ENCODE assay signal across 12 cellular contexts in genomic region chrX:130118941-130119640, GRCh38. TPM values are rescaled to one million over a fixed set of nuclear protein-coding genes. Genes with fewer than 3 reads are reported as not detected.
DNase-seq lines count a peak whose midpoint lies in the region; ATAC-seq and TF ChIP-seq lines count a peak whose summit lies in the region.
"Had no signal": no experiment of that assay in that cellular context is flagged by ENCODE, and none has a peak within 500 bp of the region (broad histone marks: within the 10 kb centered on the region; RNA-seq: fewer than 3 reads in every experiment).

No MANE protein-coding gene starts in this region.

- no peak for TF ChIP-seq POLR2A in vagina (IDR thresholded peaks at IDR 0.05)

- H3K27me3 ChIP-seq in vagina: no peaks in the 10 kb centered on the region

- no peak for ATAC-seq in natural killer cell treated with Interleukin-12 subunit alpha and Interleukin-12 subunit beta and Interleukin-15 and Interleukin-18, amount 100 ng/mL, for 72 hours
- ATAC-seq in natural killer cell (no peak), sciatic nerve (no peak), HG03280 (IDR thresholded peaks at IDR 0.05; ENCODE audit: unreplicated experiment) (no peak)

- H3K27me3 Mint-ChIP-seq in natural killer cell treated with Interleukin-12 subunit alpha and Interleukin-12 subunit beta and Interleukin-15 and Interleukin-18, amount 100 ng/mL, for 72 hours: peaks cover 0 to 9% of the 10 kb centered on the region in 2 donors
- peaks cover 0 to 8% of the 10 kb centered on the region in 2 donors for H3K27me3 Mint-ChIP-seq in natural killer cell (ENCODE audit: low read depth in 2 of 2)
- no peaks in the 10 kb centered on the region for H3K27me3 Mint-ChIP-seq in activated CD4-positive, alpha-beta memory T cell treated with anti-CD3 and anti-CD28 coated beads, Interleukin-2, amount 10 ng/mL, durations not matched to agents 7 days and 5 days

- H3K4me1 ChIP-seq in vagina: peaks cover 21% of the 10 kb centered on the region

- TF ChIP-seq CTCF in natural killer cell (IDR thresholded peaks at IDR 0.05) (no peak), vagina (IDR thresholded peaks at IDR 0.05) (no peak)

- peak overlapping the region; percentile 87 for H3K27ac ChIP-seq in vagina

- DNase-seq in natural killer cell treated with Interleukin-12 subunit alpha and Interleukin-12 subunit beta and Interleukin-15 and Interleukin-18, amount 100 ng/mL, for 72 hours (ENCODE audit: low spot score): no peak
- DNase-seq in natural killer cell (no peak), kidney tubule cell (ENCODE audit: low spot score) (peak; percentile 19), vagina (ENCODE audit: extremely low spot score in 2 of 2) (no peak), sciatic nerve (ENCODE audit: low spot score) (no peak), middle frontal gyrus (ENCODE audit: extremely low spot score, low spot score) (no peak)
- DNase-seq in activated CD4-positive, alpha-beta memory T cell treated with anti-CD3 and anti-CD28 coated beads, Interleukin-2, amount 10 ng/mL, durations not matched to agents 7 days and 5 days: no peak
- DNase-seq: DMS79, KG1, left cardiac atrium, RPMI8226 had no signal

- H3K9me3 ChIP-seq in vagina: no peaks in the 10 kb centered on the region

- POLR2A ChIA-PET in activated CD4-positive, alpha-beta memory T cell treated with anti-CD3 and anti-CD28 coated beads, Interleukin-2, amount 10 ng/mL, durations not matched to agents 7 days and 5 days (lab: Charles Lee): interaction anchor here (0.7 to 5.9 kb wide), 7 partner anchors 10 to 75 kb away, joined by 3 to 55 read pairs (median 6); partner anchors contain the start of gene ELF4

- CTCF ChIA-PET in activated CD4-positive, alpha-beta memory T cell treated with anti-CD3 and anti-CD28 coated beads, Interleukin-2, amount 10 ng/mL, durations not matched to agents 7 days and 5 days (lab: Charles Lee): interaction anchor here (0.8 to 6.9 kb wide), 7 partner anchors 10 to 41 kb away, joined by 3 to 103 read pairs (median 4); no protein-coding TSS in a partner anchor

- peak overlapping the region in 1 of 2 donors; percentile 48 for H3K27ac Mint-ChIP-seq in natural killer cell treated with Interleukin-12 subunit alpha and Interleukin-12 subunit beta and Interleukin-15 and Interleukin-18, amount 100 ng/mL, for 72 hours
- H3K27ac Mint-ChIP-seq in natural killer cell: no peak overlapping the region
- H3K27ac Mint-ChIP-seq in activated CD4-positive, alpha-beta memory T cell treated with anti-CD3 and anti-CD28 coated beads, Interleukin-2, amount 10 ng/mL, durations not matched to agents 7 days and 5 days: peak overlapping the region; percentile 72

- no peaks in the 10 kb centered on the region for H3K9me3 Mint-ChIP-seq in natural killer cell treated with Interleukin-12 subunit alpha and Interleukin-12 subunit beta and Interleukin-15 and Interleukin-18, amount 100 ng/mL, for 72 hours
- no peaks in the 10 kb centered on the region for H3K9me3 Mint-ChIP-seq in natural killer cell
- H3K9me3 Mint-ChIP-seq in activated CD4-positive, alpha-beta memory T cell treated with anti-CD3 and anti-CD28 coated beads, Interleukin-2, amount 10 ng/mL, durations not matched to agents 7 days and 5 days: no peaks in the 10 kb centered on the region

- peak overlapping the region; percentile 16 for H3K4me3 Mint-ChIP-seq in natural killer cell treated with Interleukin-12 subunit alpha and Interleukin-12 subunit beta and Interleukin-15 and Interleukin-18, amount 100 ng/mL, for 72 hours
- no peak overlapping the region for H3K4me3 Mint-ChIP-seq in natural killer cell
- peak overlapping the region; percentile 41 for H3K4me3 Mint-ChIP-seq in activated CD4-positive, alpha-beta memory T cell treated with anti-CD3 and anti-CD28 coated beads, Interleukin-2, amount 10 ng/mL, durations not matched to agents 7 days and 5 days

- peak overlapping the region in 1 of 2 donors; percentile 4 for H3K4me3 ChIP-seq in vagina

- H3K36me3 Mint-ChIP-seq in natural killer cell treated with Interleukin-12 subunit alpha and Interleukin-12 subunit beta and Interleukin-15 and Interleukin-18, amount 100 ng/mL, for 72 hours: no peaks in the 10 kb centered on the region
- no peaks in the 10 kb centered on the region for H3K36me3 Mint-ChIP-seq in natural killer cell
- peaks cover 9% of the 10 kb centered on the region for H3K36me3 Mint-ChIP-seq in activated CD4-positive, alpha-beta memory T cell treated with anti-CD3 and anti-CD28 coated beads, Interleukin-2, amount 10 ng/mL, durations not matched to agents 7 days and 5 days (ENCODE audit: low read depth)

- intact Hi-C loops in natural killer cell (cut with micrococcal nuclease): no loop called here
- intact Hi-C loops in vagina (cut with DNase I): no loop called here
- intact Hi-C loops in sciatic nerve (cut with DNase I): no loop called here

- peaks cover 28 to 31% of the 10 kb centered on the region in 2 donors for H3K4me1 Mint-ChIP-seq in natural killer cell treated with Interleukin-12 subunit alpha and Interleukin-12 subunit beta and Interleukin-15 and Interleukin-18, amount 100 ng/mL, for 72 hours (ENCODE audit: low read depth in 2 of 2)
- H3K4me1 Mint-ChIP-seq in natural killer cell: peaks cover 10 to 17% of the 10 kb centered on the region in 2 donors
- peaks cover 49% of the 10 kb centered on the region for H3K4me1 Mint-ChIP-seq in activated CD4-positive, alpha-beta memory T cell treated with anti-CD3 and anti-CD28 coated beads, Interleukin-2, amount 10 ng/mL, durations not matched to agents 7 days and 5 days

- no peaks in the 10 kb centered on the region for H3K36me3 ChIP-seq in vagina

RNA-seq across cellular contexts. Expression of gene ELF4, which starts 8.8 kb away (rescaled TPM):
- total RNA-seq in natural killer cell treated with Interleukin-12 subunit alpha and Interleukin-12 subunit beta and Interleukin-15 and Interleukin-18, amount 100 ng/mL, for 72 hours: 10 to 100 TPM; 38.8 to 71.0 TPM
- total RNA-seq in natural killer cell (100 to 1,000 TPM in 1 of 3 donors, 10 to 100 TPM in 2; 83.3 to 105 (median 98.7) TPM), vagina (14.7 TPM), sciatic nerve (15.3 TPM)
- total RNA-seq in activated CD4-positive, alpha-beta memory T cell treated with anti-CD3 and anti-CD28 coated beads, Interleukin-2, amount 10 ng/mL, durations not matched to agents 7 days and 5 days: 10 to 100 TPM; 48.0 to 48.7 TPM

RNA-seq across cellular contexts. Expression of gene AIFM1, which starts 46.5 kb away (rescaled TPM):
- 10 to 100 TPM; 38.6 to 49.1 TPM for total RNA-seq in natural killer cell treated with Interleukin-12 subunit alpha and Interleukin-12 subunit beta and Interleukin-15 and Interleukin-18, amount 100 ng/mL, for 72 hours
- 10 to 100 TPM; 16.2 to 21.1 (median 17.0) TPM for total RNA-seq in natural killer cell
- total RNA-seq in activated CD4-positive, alpha-beta memory T cell treated with anti-CD3 and anti-CD28 coated beads, Interleukin-2, amount 10 ng/mL, durations not matched to agents 7 days and 5 days: 10 to 100 TPM; 41.2 to 41.8 TPM
- total RNA-seq in vagina: 14.2 TPM
- total RNA-seq in sciatic nerve: 15.7 TPM

RNA-seq across cellular contexts. Expression of gene RAB33A, which starts 52.7 kb away (rescaled TPM):
- total RNA-seq in natural killer cell treated with Interleukin-12 subunit alpha and Interleukin-12 subunit beta and Interleukin-15 and Interleukin-18, amount 100 ng/mL, for 72 hours: 10 to 100 TPM; 25.4 to 44.2 TPM
- total RNA-seq in natural killer cell (1 to 10 TPM; 3.2 to 4.4 (median 4.4) TPM), vagina (0.98 TPM), sciatic nerve (not detected)
- total RNA-seq in activated CD4-positive, alpha-beta memory T cell treated with anti-CD3 and anti-CD28 coated beads, Interleukin-2, amount 10 ng/mL, durations not matched to agents 7 days and 5 days: 10 to 100 TPM; 37.0 to 38.8 TPM

Comparison
In these comparisons a context has a peak if more than half of its experiments do, and no peak if none do; other contexts are left out.
1. RNA of gene RAB33A, which starts 52.7 kb away (total RNA-seq): 25.4 to 44.2 TPM in natural killer cell treated with Interleukin-12 subunit alpha and Interleukin-12 subunit beta and Interleukin-15 and Interleukin-18, amount 100 ng/mL, for 72 hours and 37.0 to 38.8 TPM in activated CD4-positive, alpha-beta memory T cell treated with anti-CD3 and anti-CD28 coated beads, Interleukin-2, amount 10 ng/mL, durations not matched to agents 7 days and 5 days; 3.2 to 4.4 TPM in natural killer cell, 0.98 TPM in vagina (single experiment) and not detected in sciatic nerve (single experiment); every median in the first group is over 4 times any median in the second.